1 cellular context compared by ENCODE assay signal in the genomic region with DNA sequence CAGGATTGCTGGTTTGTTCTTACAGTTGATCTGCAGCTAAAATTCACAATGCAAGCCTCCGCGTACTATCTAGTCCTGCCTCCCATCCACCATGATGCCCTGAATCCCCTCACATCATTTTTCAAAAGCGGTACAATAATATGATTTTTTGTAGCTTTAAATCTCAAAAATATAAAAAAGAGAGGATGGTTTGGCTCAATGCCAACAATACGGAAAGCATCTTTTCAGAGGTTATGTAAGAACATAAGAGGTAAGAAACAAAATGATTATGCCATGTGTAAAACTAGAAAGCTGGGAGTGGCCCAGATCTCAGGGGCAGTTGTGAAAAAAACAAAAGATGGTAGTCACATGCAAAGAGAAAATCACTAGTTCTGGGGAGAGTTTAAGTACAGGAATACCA.
TF ChIP-seq lines count a peak whose summit lies in the region.

No MANE protein-coding gene starts in this region.

TF ChIP-seq in HepG2, 621 proteins besides CTCF, POLR2A, EP300 and RAD21:
- TF ChIP-seq LCORL (IDR thresholded peaks at IDR 0.05) = peak; percentile 72
- TF ChIP-seq LCORL (CRISPR knock-in tag; IDR thresholded peaks at IDR 0.05) = no peak
- TF ChIP-seq RCOR2 (CRISPR knock-in tag; IDR thresholded peaks at IDR 0.05) = no peak
- TF ChIP-seq, protein P1, sequence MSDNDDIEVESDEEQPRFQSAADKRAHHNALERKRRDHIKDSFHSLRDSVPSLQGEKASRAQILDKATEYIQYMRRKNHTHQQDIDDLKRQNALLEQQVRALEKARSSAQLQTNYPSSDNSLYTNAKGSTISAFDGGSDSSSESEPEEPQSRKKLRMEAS (IDR thresholded peaks at IDR 0.05) = no peak
- TF ChIP-seq YEATS2 (CRISPR knock-in tag; IDR thresholded peaks at IDR 0.05; ENCODE audit: borderline replicate concordance) = no peak
- no peak for TF ChIP-seq RFX3 (CRISPR knock-in tag; IDR thresholded peaks at IDR 0.05)
- no peak for TF ChIP-seq PHF20 (CRISPR knock-in tag; IDR thresholded peaks at IDR 0.05)
- no peak for TF ChIP-seq CENPX (CRISPR knock-in tag; IDR thresholded peaks at IDR 0.05)
